1 cellular context compared by ENCODE assay signal in genomic region chr17:50768348-50768761, GRCh38.
TF ChIP-seq lines count a peak whose summit lies in the region.

No MANE protein-coding gene starts in this region.

TF ChIP-seq in HCT116, 20 proteins besides CTCF, POLR2A, EP300 and RAD21:
- no peak for TF ChIP-seq CEBPB (IDR thresholded peaks at IDR 0.05; ENCODE audit: low read depth)
- no peak for TF ChIP-seq SRF (IDR thresholded peaks at IDR 0.05; ENCODE audit: low read depth)
- TF ChIP-seq POLR2AphosphoS5 (IDR thresholded peaks at IDR 0.05; ENCODE audit: low read depth, low read length): no peak; the same call in 1 of the 2 replicates
- no peak for TF ChIP-seq JUND (IDR thresholded peaks at IDR 0.05)
- no peak for TF ChIP-seq ELF1 (IDR thresholded peaks at IDR 0.05; ENCODE audit: borderline replicate concordance, low read depth)
- TF ChIP-seq EGR1 (IDR thresholded peaks at IDR 0.05; ENCODE audit: low read depth): no peak
- no peak for TF ChIP-seq ATF3 (IDR thresholded peaks at IDR 0.05)
- TF ChIP-seq EZH2phosphoT487 (IDR thresholded peaks at IDR 0.05; ENCODE audit: borderline replicate concordance): no peak
- TF ChIP-seq FOSL1 (IDR thresholded peaks at IDR 0.05; ENCODE audit: low read depth): no peak
- TF ChIP-seq EZH2 (IDR thresholded peaks at IDR 0.05): no peak
- peak; percentile 63 for TF ChIP-seq MAX (IDR thresholded peaks at IDR 0.05)
- 0 out of 2 replicates have a peak, but pooled peaks have one; percentile 35 for TF ChIP-seq ZFX (IDR thresholded peaks at IDR 0.05)
- no peak for TF ChIP-seq TCF7L2 (IDR thresholded peaks at IDR 0.05; ENCODE audit: borderline replicate concordance, extremely low read depth, insufficient read depth, insufficient read length)
- peak; percentile 38 for TF ChIP-seq YY1 (IDR thresholded peaks at IDR 0.05; ENCODE audit: extremely low read depth, insufficient replicate concordance, low read depth, low read length)
- TF ChIP-seq ZNF274 (IDR thresholded peaks at IDR 0.05; ENCODE audit: low read depth, low read length): no peak
